8 cellular contexts compared by ENCODE assay signal in the genomic region with DNA sequence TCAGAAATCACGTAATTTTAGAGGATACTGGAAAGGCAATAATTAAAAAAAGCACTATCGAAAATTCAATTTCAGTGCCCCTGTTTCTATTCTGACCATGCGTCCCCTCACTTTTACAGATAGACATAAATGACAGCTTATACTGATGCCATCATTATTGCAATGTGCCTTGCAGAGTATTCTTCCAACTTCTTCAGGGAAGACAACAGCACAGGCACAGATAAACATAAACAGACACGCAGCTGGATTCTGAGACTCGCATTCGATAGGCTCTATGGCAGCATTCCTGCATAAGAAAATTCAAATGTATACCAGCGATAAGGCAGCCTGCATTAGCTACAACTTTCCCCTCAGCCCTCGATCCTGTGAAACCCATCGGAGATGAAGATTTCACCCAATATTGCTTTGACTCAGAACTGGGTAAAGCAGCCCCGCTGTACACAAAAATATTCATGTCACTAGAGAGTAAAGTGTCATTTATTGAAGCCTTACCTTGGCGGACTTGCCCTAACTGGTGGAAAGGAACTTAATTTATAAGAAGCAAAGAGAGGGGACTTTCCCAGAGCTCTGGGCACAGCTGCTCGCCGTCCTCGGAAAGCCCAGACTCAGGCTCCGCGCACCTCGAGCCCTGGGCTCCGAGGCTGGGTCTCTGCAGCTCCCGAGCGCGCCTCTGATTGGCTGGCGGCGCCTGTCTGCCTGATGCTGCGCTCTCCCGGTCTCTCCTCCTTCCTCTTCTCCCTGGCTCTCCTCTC. TPM values are rescaled to one million over a fixed set of nuclear protein-coding genes. Genes with fewer than 3 reads are reported as not detected.
DNase-seq lines count a peak whose midpoint lies in the region; ATAC-seq lines count a peak whose summit lies in the region.

A gene with protein sequence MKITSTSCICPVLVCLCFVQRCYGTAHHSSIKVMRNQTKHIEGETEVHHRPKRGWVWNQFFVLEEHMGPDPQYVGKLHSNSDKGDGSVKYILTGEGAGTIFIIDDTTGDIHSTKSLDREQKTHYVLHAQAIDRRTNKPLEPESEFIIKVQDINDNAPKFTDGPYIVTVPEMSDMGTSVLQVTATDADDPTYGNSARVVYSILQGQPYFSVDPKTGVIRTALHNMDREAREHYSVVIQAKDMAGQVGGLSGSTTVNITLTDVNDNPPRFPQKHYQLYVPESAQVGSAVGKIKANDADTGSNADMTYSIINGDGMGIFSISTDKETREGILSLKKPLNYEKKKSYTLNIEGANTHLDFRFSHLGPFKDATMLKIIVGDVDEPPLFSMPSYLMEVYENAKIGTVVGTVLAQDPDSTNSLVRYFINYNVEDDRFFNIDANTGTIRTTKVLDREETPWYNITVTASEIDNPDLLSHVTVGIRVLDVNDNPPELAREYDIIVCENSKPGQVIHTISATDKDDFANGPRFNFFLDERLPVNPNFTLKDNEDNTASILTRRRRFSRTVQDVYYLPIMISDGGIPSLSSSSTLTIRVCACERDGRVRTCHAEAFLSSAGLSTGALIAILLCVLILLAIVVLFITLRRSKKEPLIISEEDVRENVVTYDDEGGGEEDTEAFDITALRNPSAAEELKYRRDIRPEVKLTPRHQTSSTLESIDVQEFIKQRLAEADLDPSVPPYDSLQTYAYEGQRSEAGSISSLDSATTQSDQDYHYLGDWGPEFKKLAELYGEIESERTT (minus strand): TSS at position 607 of the 752 bp plus-strand sequence. CDS start 149,214 bp downstream, outside the sequence.

- H3K36me3 Mint-ChIP-seq in naive thymus-derived CD8-positive, alpha-beta T cell: no peaks in the 10 kb centered on the region
- H3K36me3 Mint-ChIP-seq in activated CD4-positive, alpha-beta T cell treated with anti-CD3 and anti-CD28 coated beads, Interleukin-2, amount 10 ng/mL, durations not matched to agents 7 days and 5 days (ENCODE audit: low read depth): no peaks in the 10 kb centered on the region

- H3K9me3 ChIP-seq in skeletal muscle tissue (ENCODE audit: control insufficient read depth in 3 of 3, low read length in 3 of 3): no peaks in the 10 kb centered on the region

- no peaks in the 10 kb centered on the region for H3K36me3 ChIP-seq in skeletal muscle tissue (ENCODE audit: control insufficient read depth in 3 of 3, insufficient read depth in 3 of 3, low read length in 3 of 3)

- H3K9ac ChIP-seq in skeletal muscle tissue (ENCODE audit: low read depth in 1 of 3, low read length in 3 of 3): no peak within 1 kb of the TSS

- H3K4me3 ChIP-seq in skeletal muscle tissue (ENCODE audit: low read length in 3 of 3): no peak within 1 kb of the TSS

- CTCF ChIA-PET in activated CD4-positive, alpha-beta T cell treated with anti-CD3 and anti-CD28 coated beads, Interleukin-2, amount 10 ng/mL, durations not matched to agents 7 days and 5 days (lab: Charles Lee): no interaction called here

- H3K9me3 Mint-ChIP-seq in naive thymus-derived CD8-positive, alpha-beta T cell: peaks cover 0 to 11% (median 3%) of the 10 kb centered on the region in 9 donors
- H3K9me3 Mint-ChIP-seq in activated CD4-positive, alpha-beta T cell treated with anti-CD3 and anti-CD28 coated beads, Interleukin-2, amount 10 ng/mL, durations not matched to agents 7 days and 5 days: peaks cover 8% of the 10 kb centered on the region

- no peaks in the 10 kb centered on the region for H3K4me1 Mint-ChIP-seq in naive thymus-derived CD8-positive, alpha-beta T cell
- H3K4me1 Mint-ChIP-seq in activated CD4-positive, alpha-beta T cell treated with anti-CD3 and anti-CD28 coated beads, Interleukin-2, amount 10 ng/mL, durations not matched to agents 7 days and 5 days: no peaks in the 10 kb centered on the region

- H3K27ac ChIP-seq in angular gyrus (ENCODE audit: low read depth, low read length) (peak within 1 kb of the TSS; percentile 68), skeletal muscle tissue (ENCODE audit: low read depth, low read length) (no peak within 1 kb of the TSS)

- no peaks in the 10 kb centered on the region for H3K27me3 ChIP-seq in skeletal muscle tissue (ENCODE audit: control insufficient read depth in 3 of 3, insufficient read depth in 3 of 3, low read length in 3 of 3)

- peaks cover 0 to 4% (median 0%) of the 10 kb centered on the region in 5 donors for H3K27me3 Mint-ChIP-seq in naive thymus-derived CD8-positive, alpha-beta T cell
- no peaks in the 10 kb centered on the region for H3K27me3 Mint-ChIP-seq in activated CD4-positive, alpha-beta T cell treated with anti-CD3 and anti-CD28 coated beads, Interleukin-2, amount 10 ng/mL, durations not matched to agents 7 days and 5 days

- DNase-seq in COLO829 (ENCODE audit: low spot score) (peak; percentile 49), NCI-H1417 (lab: John Stamatoyannopoulos, UW) (peak; percentile 16 to 85 (median 77)), iPS DF 4.7 (ENCODE audit: extremely low read depth, low spot score) (peak; percentile 38), GDM1 (lab: John Stamatoyannopoulos, UW) (no peak)
- DNase-seq in naive thymus-derived CD8-positive, alpha-beta T cell: no peak
- DNase-seq in activated CD4-positive, alpha-beta T cell treated with anti-CD3 and anti-CD28 coated beads, Interleukin-2, amount 10 ng/mL, durations not matched to agents 7 days and 5 days: no peak

- H3K4me1 ChIP-seq in skeletal muscle tissue (ENCODE audit: control insufficient read depth in 3 of 3, insufficient read depth in 3 of 3, low read length in 3 of 3): no peaks in the 10 kb centered on the region

- no peak within 1 kb of the TSS for H3K27ac Mint-ChIP-seq in naive thymus-derived CD8-positive, alpha-beta T cell
- H3K27ac Mint-ChIP-seq in activated CD4-positive, alpha-beta T cell treated with anti-CD3 and anti-CD28 coated beads, Interleukin-2, amount 10 ng/mL, durations not matched to agents 7 days and 5 days: no peak within 1 kb of the TSS

- ATAC-seq in naive thymus-derived CD8-positive, alpha-beta T cell: no peak

- no peak within 1 kb of the TSS for H3K4me3 Mint-ChIP-seq in naive thymus-derived CD8-positive, alpha-beta T cell
- H3K4me3 Mint-ChIP-seq in activated CD4-positive, alpha-beta T cell treated with anti-CD3 and anti-CD28 coated beads, Interleukin-2, amount 10 ng/mL, durations not matched to agents 7 days and 5 days: no peak within 1 kb of the TSS

- POLR2A ChIA-PET in naive thymus-derived CD8-positive, alpha-beta T cell (lab: Charles Lee): no interaction called here
- POLR2A ChIA-PET in activated CD4-positive, alpha-beta T cell treated with anti-CD3 and anti-CD28 coated beads, Interleukin-2, amount 10 ng/mL, durations not matched to agents 7 days and 5 days (lab: Charles Lee): no interaction called here

RNA-seq across cellular contexts. Expression of the gene that starts here (rescaled TPM):
- total RNA-seq in skeletal muscle tissue: 12.0 TPM
- not detected for total RNA-seq in naive thymus-derived CD8-positive, alpha-beta T cell
- polyA plus RNA-seq in naive thymus-derived CD8-positive, alpha-beta T cell: not detected
- total RNA-seq in activated CD4-positive, alpha-beta T cell treated with anti-CD3 and anti-CD28 coated beads, Interleukin-2, amount 10 ng/mL, durations not matched to agents 7 days and 5 days: not detected

Comparison
In these comparisons a context has a peak if more than half of its experiments do, and no peak if none do; other contexts are left out.
1. RNA of the gene that starts here (total RNA-seq): 12.0 TPM in skeletal muscle tissue (single experiment); not detected in activated CD4-positive, alpha-beta T cell treated with anti-CD3 and anti-CD28 coated beads, Interleukin-2, amount 10 ng/mL, durations not matched to agents 7 days and 5 days and not detected in naive thymus-derived CD8-positive, alpha-beta T cell; every median in the first group is over 10 times any median in the second.
2. DNase-seq: peak in COLO829 (single experiment), NCI-H1417 (3 of 3) and iPS DF 4.7 (single experiment); none in GDM1 (single experiment), naive thymus-derived CD8-positive, alpha-beta T cell (0 of 10) and activated CD4-positive, alpha-beta T cell treated with anti-CD3 and anti-CD28 coated beads, Interleukin-2, amount 10 ng/mL, durations not matched to agents 7 days and 5 days (single experiment).